18 cellular contexts compared by ENCODE assay signal in genomic region chr17:4124994-4125393, GRCh38. TPM values are rescaled to one million over a fixed set of nuclear protein-coding genes. Genes with fewer than 3 reads are reported as not detected.
A peak's percentile ranks its signal among the peaks of the same experiment; 100 is the strongest.
DNase-seq lines count a peak whose midpoint lies in the region; ATAC-seq lines count a peak whose summit lies in the region.
"Had no signal": no experiment of that assay in that cellular context is flagged by ENCODE, and none has a peak within 500 bp of the region (broad histone marks: within the 10 kb centered on the region; RNA-seq: fewer than 3 reads in every experiment).

No MANE protein-coding gene starts in this region.

- peak overlapping the region; percentile 64 for H3K27ac Mint-ChIP-seq in stimulated activated naive CD8-positive, alpha-beta T cell treated with anti-CD3 and anti-CD28 coated beads, Interleukin-15, Interleukin-2, amounts not matched to agents 100 ng/mL and 50 ng/mL, for 24 hours
- H3K27ac Mint-ChIP-seq in activated T-helper 17 cell treated with anti-CD3 and anti-CD28 coated beads, Interleukin-2, amount 50 U/mL, for 72 hours: peak overlapping the region; percentile 80
- peak overlapping the region in 5 of 6 donors; percentile 8 to 73 (median 36) for H3K27ac Mint-ChIP-seq in immature natural killer cell
- H3K27ac Mint-ChIP-seq in activated CD8-positive, alpha-beta memory T cell treated with anti-CD3 and anti-CD28 coated beads, Interleukin-2, amount 10 ng/mL, durations not matched to agents 7 days and 5 days: no peak overlapping the region

- CTCF ChIA-PET in activated CD8-positive, alpha-beta memory T cell treated with anti-CD3 and anti-CD28 coated beads, Interleukin-2, amount 10 ng/mL, durations not matched to agents 7 days and 5 days (lab: Charles Lee): interaction anchor here (1.3 kb wide), 1 partner anchor 47 kb away, joined by 3 read pairs; no protein-coding TSS in a partner anchor

- H3K27me3 Mint-ChIP-seq in stimulated activated naive CD8-positive, alpha-beta T cell treated with anti-CD3 and anti-CD28 coated beads, Interleukin-15, Interleukin-2, amounts not matched to agents 100 ng/mL and 50 ng/mL, for 24 hours: no peaks in the 10 kb centered on the region
- no peaks in the 10 kb centered on the region for H3K27me3 Mint-ChIP-seq in activated T-helper 17 cell treated with anti-CD3 and anti-CD28 coated beads, Interleukin-2, amount 50 U/mL, for 72 hours
- H3K27me3 Mint-ChIP-seq in immature natural killer cell (ENCODE audit: low read depth in 3 of 3): no peaks in the 10 kb centered on the region
- H3K27me3 Mint-ChIP-seq in activated CD8-positive, alpha-beta memory T cell treated with anti-CD3 and anti-CD28 coated beads, Interleukin-2, amount 10 ng/mL, durations not matched to agents 7 days and 5 days: no peaks in the 10 kb centered on the region
- H3K27me3 Mint-ChIP-seq: activated B cell treated with CpG ODN at 0.5 μM for 24 hours had no signal

- no peaks in the 10 kb centered on the region for H3K9me3 ChIP-seq in SJCRH30 (replicated peaks)
- H3K9me3 ChIP-seq: ascending aorta, ovary had no signal

- H3K4me1 Mint-ChIP-seq in stimulated activated naive CD8-positive, alpha-beta T cell treated with anti-CD3 and anti-CD28 coated beads, Interleukin-15, Interleukin-2, amounts not matched to agents 100 ng/mL and 50 ng/mL, for 24 hours (ENCODE audit: low read depth): peaks cover 33% of the 10 kb centered on the region
- peaks cover 20% of the 10 kb centered on the region for H3K4me1 Mint-ChIP-seq in activated T-helper 17 cell treated with anti-CD3 and anti-CD28 coated beads, Interleukin-2, amount 50 U/mL, for 72 hours
- peaks cover 30 to 41% of the 10 kb centered on the region in 2 donors for H3K4me1 Mint-ChIP-seq in immature natural killer cell
- peaks cover 10% of the 10 kb centered on the region for H3K4me1 Mint-ChIP-seq in activated CD8-positive, alpha-beta memory T cell treated with anti-CD3 and anti-CD28 coated beads, Interleukin-2, amount 10 ng/mL, durations not matched to agents 7 days and 5 days

- peaks cover 8% of the 10 kb centered on the region for H3K36me3 ChIP-seq in SJCRH30
- H3K36me3 ChIP-seq: ovary had no signal

- no peak for ATAC-seq in stimulated activated naive CD8-positive, alpha-beta T cell treated with anti-CD3 and anti-CD28 coated beads, Interleukin-15, Interleukin-2, amounts not matched to agents 100 U/mL and 50 U/mL, for 24 hours
- peak; percentile 37 for ATAC-seq in activated T-helper 17 cell treated with anti-CD3 and anti-CD28 coated beads, Interleukin-2, amount 50 U/mL, for 72 hours (replicated peaks)
- no peak for ATAC-seq in activated CD8-positive, alpha-beta memory T cell treated with anti-CD3 and anti-CD28 coated beads, Interleukin-2, amount 10 ng/mL, durations not matched to agents 7 days and 5 days
- ATAC-seq in GM19452 (IDR thresholded peaks at IDR 0.05; ENCODE audit: unreplicated experiment): no peak

- no peaks in the 10 kb centered on the region for H3K4me1 ChIP-seq in SJCRH30
- H3K4me1 ChIP-seq: ascending aorta had no signal

- H3K27me3 ChIP-seq in SJCRH30: no peaks in the 10 kb centered on the region
- H3K27me3 ChIP-seq: ascending aorta, ovary had no signal

- DNase-seq in stimulated activated naive CD8-positive, alpha-beta T cell treated with anti-CD3 and anti-CD28 coated beads, Interleukin-15, Interleukin-2, amounts not matched to agents 100 U/mL and 50 U/mL, for 24 hours: no peak
- DNase-seq in immature natural killer cell: no peak
- no peak for DNase-seq in NCI-H1694 (lab: John Stamatoyannopoulos, UW)
- no peak for DNase-seq in activated CD8-positive, alpha-beta memory T cell treated with anti-CD3 and anti-CD28 coated beads, Interleukin-2, amount 10 ng/mL, durations not matched to agents 7 days and 5 days
- DNase-seq in SJCRH30: no peak
- DNase-seq: ACHN; activated B cell treated with CpG ODN at 0.5 μM for 24 hours; activated gamma-delta T cell treated with Interleukin-2 at 50 U/mL for 16 hours; DND-41; HCEC 1CT; KG1; NCI-H2081; ovary; stimulated activated CD4-positive, alpha-beta T cell treated with anti-CD3 and anti-CD28 coated beads, Interleukin-1b, Interleukin-23, amount 100 ng/mL, for 48 hours had no signal

- no peak overlapping the region for H3K4me3 ChIP-seq in SJCRH30
- H3K4me3 ChIP-seq: ascending aorta, ovary had no signal

- peaks cover 40% of the 10 kb centered on the region for H3K36me3 Mint-ChIP-seq in stimulated activated naive CD8-positive, alpha-beta T cell treated with anti-CD3 and anti-CD28 coated beads, Interleukin-15, Interleukin-2, amounts not matched to agents 100 ng/mL and 50 ng/mL, for 24 hours (ENCODE audit: low read depth)
- peaks cover 70% of the 10 kb centered on the region for H3K36me3 Mint-ChIP-seq in activated T-helper 17 cell treated with anti-CD3 and anti-CD28 coated beads, Interleukin-2, amount 50 U/mL, for 72 hours (ENCODE audit: low read depth)
- peaks cover 3 to 8% (median 4%) of the 10 kb centered on the region in 3 donors for H3K36me3 Mint-ChIP-seq in immature natural killer cell
- H3K36me3 Mint-ChIP-seq in activated CD8-positive, alpha-beta memory T cell treated with anti-CD3 and anti-CD28 coated beads, Interleukin-2, amount 10 ng/mL, durations not matched to agents 7 days and 5 days: peaks cover 21% of the 10 kb centered on the region

- no peak overlapping the region for H3K4me3 Mint-ChIP-seq in stimulated activated naive CD8-positive, alpha-beta T cell treated with anti-CD3 and anti-CD28 coated beads, Interleukin-15, Interleukin-2, amounts not matched to agents 100 ng/mL and 50 ng/mL, for 24 hours
- peak overlapping the region; percentile 17 for H3K4me3 Mint-ChIP-seq in activated T-helper 17 cell treated with anti-CD3 and anti-CD28 coated beads, Interleukin-2, amount 50 U/mL, for 72 hours
- no peak overlapping the region for H3K4me3 Mint-ChIP-seq in immature natural killer cell
- H3K4me3 Mint-ChIP-seq in activated CD8-positive, alpha-beta memory T cell treated with anti-CD3 and anti-CD28 coated beads, Interleukin-2, amount 10 ng/mL, durations not matched to agents 7 days and 5 days: no peak overlapping the region
- H3K4me3 Mint-ChIP-seq: activated B cell treated with CpG ODN at 0.5 μM for 24 hours had no signal

- no peak overlapping the region for H3K27ac ChIP-seq in SJCRH30
- H3K27ac ChIP-seq: ascending aorta, ovary had no signal

- H3K9me3 Mint-ChIP-seq in stimulated activated naive CD8-positive, alpha-beta T cell treated with anti-CD3 and anti-CD28 coated beads, Interleukin-15, Interleukin-2, amounts not matched to agents 100 ng/mL and 50 ng/mL, for 24 hours: no peaks in the 10 kb centered on the region
- no peaks in the 10 kb centered on the region for H3K9me3 Mint-ChIP-seq in activated T-helper 17 cell treated with anti-CD3 and anti-CD28 coated beads, Interleukin-2, amount 50 U/mL, for 72 hours
- H3K9me3 Mint-ChIP-seq in immature natural killer cell: no peaks in the 10 kb centered on the region
- H3K9me3 Mint-ChIP-seq in activated CD8-positive, alpha-beta memory T cell treated with anti-CD3 and anti-CD28 coated beads, Interleukin-2, amount 10 ng/mL, durations not matched to agents 7 days and 5 days (ENCODE audit: low read depth): no peaks in the 10 kb centered on the region
- H3K9me3 Mint-ChIP-seq: activated B cell treated with CpG ODN at 0.5 μM for 24 hours had no signal

RNA-seq across cellular contexts. Expression of gene ZZEF1, which starts 17.8 kb away (rescaled TPM):
- 10 to 100 TPM; 48.1 to 48.2 TPM for total RNA-seq in activated T-helper 17 cell treated with anti-CD3 and anti-CD28 coated beads, Interleukin-2, amount 50 U/mL, for 72 hours
- 10 to 100 TPM in 1 of 3 donors, 1 to 10 TPM in 2; 2.0 to 12.7 (median 3.9) TPM for polyA plus RNA-seq in immature natural killer cell
- total RNA-seq in activated CD8-positive, alpha-beta memory T cell treated with anti-CD3 and anti-CD28 coated beads, Interleukin-2, amount 10 ng/mL, durations not matched to agents 7 days and 5 days: 10 to 100 TPM; 49.6 to 61.9 TPM
- total RNA-seq in SJCRH30 (2014; rRNA removed; shearing (Covaris generic)): 13.2 and 17.4 TPM in 2 replicates

RNA-seq across cellular contexts. Expression of gene CYB5D2, which starts 18.0 kb away (rescaled TPM):
- total RNA-seq in activated T-helper 17 cell treated with anti-CD3 and anti-CD28 coated beads, Interleukin-2, amount 50 U/mL, for 72 hours: 1 to 10 TPM; 6.6 to 8.4 TPM
- polyA plus RNA-seq in immature natural killer cell: 10 to 100 TPM in 2 of 3 donors, 1 to 10 TPM in 1; 9.3 to 11.1 (median 10.9) TPM
- 1 to 10 TPM; 7.2 to 8.6 TPM for total RNA-seq in activated CD8-positive, alpha-beta memory T cell treated with anti-CD3 and anti-CD28 coated beads, Interleukin-2, amount 10 ng/mL, durations not matched to agents 7 days and 5 days
- 3.0 and 3.2 TPM in 2 replicates for total RNA-seq in SJCRH30 (2014; rRNA removed; shearing (Covaris generic))
